Comparison of ENCODE assay signal across 8 cellular contexts in genomic region chr1:231528175-231529029, GRCh38. TPM values are rescaled to one million over a fixed set of nuclear protein-coding genes. Genes with fewer than 3 reads are reported as not detected.
A peak's percentile ranks its signal among the peaks of the same experiment; 100 is the strongest.
DNase-seq lines count a peak whose midpoint lies in the region; ATAC-seq and TF ChIP-seq lines count a peak whose summit lies in the region.

Gene TSNAX (plus strand): TSS chr1:231528669. CDS start chr1:231528811, 142 bp downstream.

- H3K9ac ChIP-seq in BLaER1 treated with 17β-estradiol and CSF1 and Interleukin-3, amounts not matched to agents 10 nM and 100 nM: peak within 1 kb of the TSS; percentile 91 to 95 (median 93)

- peak within 1 kb of the TSS; percentile 88 to 97 (median 92) for H3K4me2 ChIP-seq in BLaER1 treated with 17β-estradiol and CSF1 and Interleukin-3, amounts not matched to agents 10 nM and 100 nM

- H3K27me3 ChIP-seq in BLaER1 treated with 17β-estradiol and CSF1 and Interleukin-3, amounts not matched to agents 10 nM and 100 nM: no peaks in the 10 kb centered on the region
- H3K27me3 ChIP-seq in left lung: no peaks in the 10 kb centered on the region

- H3K36me3 ChIP-seq in BLaER1 treated with 17β-estradiol and CSF1 and Interleukin-3, amounts not matched to agents 10 nM and 100 nM: peaks cover 14 to 31% (median 25%) of the 10 kb centered on the region in 11 experiments; a peak in 21 of 22 replicates
- peaks cover 0 to 8% of the 10 kb centered on the region in 2 donors for H3K36me3 ChIP-seq in left lung

- intact Hi-C loops in left lung (cut with DNase I): no loop called here

- H4K20me1 ChIP-seq in BLaER1 treated with 17β-estradiol and CSF1 and Interleukin-3, amounts not matched to agents 10 nM and 100 nM: peaks cover 0 to 19% (median 0%) of the 10 kb centered on the region in 11 experiments; a peak in 5 of 22 replicates

- DNase-seq in NCI-H774 (lab: John Stamatoyannopoulos, UW) (peak; percentile 94), dermis blood vessel endothelial cell (peak; percentile 97), left lung (peak; percentile 91 to 96)
- DNase-seq in activated CD4-positive, alpha-beta T cell treated with anti-CD3 and anti-CD28 coated beads, Interleukin-2, amount 50 U/mL, for 4 hours: peak; percentile 85
- peak; percentile 82 to 86 for DNase-seq in stimulated activated CD4-positive, alpha-beta T cell treated with anti-CD3 and anti-CD28 coated beads, Interleukin-2, amount 100 ng/mL, for 48 hours

- peak within 1 kb of the TSS; percentile 63 to 85 (median 80) for H3K4me3 ChIP-seq in BLaER1 treated with 17β-estradiol and CSF1 and Interleukin-3, amounts not matched to agents 10 nM and 100 nM
- peak within 1 kb of the TSS; percentile 73 to 74 for H3K4me3 ChIP-seq in left lung

- ATAC-seq in GM19351 (IDR thresholded peaks at IDR 0.05; ENCODE audit: unreplicated experiment): peak; percentile 87
- ATAC-seq in HG03521 (IDR thresholded peaks at IDR 0.05; ENCODE audit: unreplicated experiment): peak; percentile 95
- peak; percentile 99 for ATAC-seq in left lung

- TF ChIP-seq CTCF in left lung (IDR thresholded peaks at IDR 0.05): no peak

- peaks cover 0 to 17% (median 14%) of the 10 kb centered on the region in 11 experiments; a peak in 17 of 22 replicates for H3K9me3 ChIP-seq in BLaER1 treated with 17β-estradiol and CSF1 and Interleukin-3, amounts not matched to agents 10 nM and 100 nM (replicated peaks in 1 of 11)
- H3K9me3 ChIP-seq in left lung: no peaks in the 10 kb centered on the region

- peaks cover 37 to 49% (median 42%) of the 10 kb centered on the region in 10 experiments for H3K4me1 ChIP-seq in BLaER1 treated with 17β-estradiol and CSF1 and Interleukin-3, amounts not matched to agents 10 nM and 100 nM
- H3K4me1 ChIP-seq in left lung: peaks cover 11 to 64% of the 10 kb centered on the region in 2 donors

- peak within 1 kb of the TSS; percentile 87 to 97 (median 94) for H3K27ac ChIP-seq in BLaER1 treated with 17β-estradiol and CSF1 and Interleukin-3, amounts not matched to agents 10 nM and 100 nM
- peak within 1 kb of the TSS; percentile 89 to 91 for H3K27ac ChIP-seq in left lung

RNA-seq across cellular contexts. Expression of gene TSNAX, which starts in this region (rescaled TPM):
- total RNA-seq in dermis blood vessel endothelial cell: 38.0 and 42.4 TPM in 2 replicates
- total RNA-seq in left lung: 10 to 100 TPM; 29.1 to 36.3 TPM

Comparison
In these comparisons a context has a peak if more than half of its experiments do, and no peak if none do; other contexts are left out.
1. Peak in every context shown above with its lines: DNase-seq, ATAC-seq, H3K4me3 ChIP-seq and H3K27ac ChIP-seq.